In genomic region chr15:45704329-45705249, GRCh38 we compare ENCODE assay signal across 8 cellular contexts.
DNase-seq lines count a peak whose midpoint lies in the region; TF ChIP-seq lines count a peak whose summit lies in the region.

No MANE protein-coding gene starts in this region.

- H3K36me3 Mint-ChIP-seq in CD14-positive monocyte, result peaks cover 2 to 8% of the 10 kb centered on the region in 2 donors

- H3K27me3 Mint-ChIP-seq in CD14-positive monocyte (ENCODE audit: low read depth in 3 of 3), result peaks cover 34 to 47% (median 38%) of the 10 kb centered on the region in 3 donors

- no peaks in the 10 kb centered on the region for H3K27me3 ChIP-seq in ascending aorta

- H3K9me3 ChIP-seq in ascending aorta, result no peaks in the 10 kb centered on the region

- peak overlapping the region; percentile 80 to 98 for H3K4me3 Mint-ChIP-seq in CD14-positive monocyte

- no peaks in the 10 kb centered on the region for H3K36me3 ChIP-seq in ascending aorta

- H3K4me1 Mint-ChIP-seq in CD14-positive monocyte, result peaks cover 21% of the 10 kb centered on the region

- TF ChIP-seq CTCF in CD14-positive monocyte (IDR thresholded peaks at IDR 0.05), result no peak
- no peak for TF ChIP-seq CTCF in LNCaP clone FGC (IDR thresholded peaks at IDR 0.05; ENCODE audit: control insufficient read depth, extremely low read depth, insufficient read depth)
- no peak for TF ChIP-seq CTCF in ascending aorta (IDR thresholded peaks at IDR 0.05)

- no peak overlapping the region for H3K27ac ChIP-seq in ascending aorta

- H3K9me3 Mint-ChIP-seq in CD14-positive monocyte, result peaks cover 0 to 14% (median 3%) of the 10 kb centered on the region in 7 donors

- H3K27ac Mint-ChIP-seq in CD14-positive monocyte, result no peak overlapping the region

- H3K4me1 ChIP-seq in ascending aorta, result peaks cover 0 to 4% of the 10 kb centered on the region in 2 donors

- H3K4me3 ChIP-seq in LNCaP clone FGC (ENCODE audit: low read depth, low read length) (peak overlapping the region; percentile 55), ascending aorta (peak overlapping the region; percentile 63)

- intact Hi-C loops in CD14-positive monocyte (cut with micrococcal nuclease), result no loop called here
- intact Hi-C loops in ascending aorta (cut with DNase I), result no loop called here

- no peak for DNase-seq in CD14-positive monocyte (ENCODE audit: low spot score)
- DNase-seq in LNCaP clone FGC (ENCODE audit: low read depth), result no peak
- DNase-seq in ascending aorta (ENCODE audit: low spot score in 2 of 2), result no peak
- DNase-seq in iPS-NIHi7 (ENCODE audit: extremely low spot score), result peak; percentile 67
- peak; percentile 16 for DNase-seq in stimulated activated CD4-positive, alpha-beta T cell treated with anti-CD3 and anti-CD28 coated beads, Interleukin-4, amount 100 ng/mL, for 1 hour
- no peak for DNase-seq in DMS 273 treated with DMSO at 0.1 percent for 48 hours (lab: John Stamatoyannopoulos, UW)
- DNase-seq in NAMALWA (ENCODE audit: low spot score), result no peak
- no peak for DNase-seq in DMS114 treated with DMSO at 0.1 percent for 48 hours (lab: John Stamatoyannopoulos, UW; ENCODE audit: unreplicated experiment)

Comparison
In these comparisons a context has a peak if more than half of its experiments do, and no peak if none do; other contexts are left out.
1. DNase-seq: peak in iPS-NIHi7 (single experiment) and stimulated activated CD4-positive, alpha-beta T cell treated with anti-CD3 and anti-CD28 coated beads, Interleukin-4, amount 100 ng/mL, for 1 hour (single experiment); none in CD14-positive monocyte (single experiment), LNCaP clone FGC (single experiment), ascending aorta (0 of 2), DMS 273 treated with DMSO at 0.1 percent for 48 hours (single experiment), NAMALWA (single experiment) and DMS114 treated with DMSO at 0.1 percent for 48 hours (single experiment).